In genomic region chr2:181140414-181140813, GRCh38 we compare ENCODE assay signal across 14 cellular contexts.
DNase-seq lines count a peak whose midpoint lies in the region; ATAC-seq and TF ChIP-seq lines count a peak whose summit lies in the region.
"Had no signal": no experiment of that assay in that cellular context is flagged by ENCODE, and none has a peak within 500 bp of the region (broad histone marks: within the 10 kb centered on the region; RNA-seq: fewer than 3 reads in every experiment).

No MANE protein-coding gene starts in this region.

- H3K4me3 Mint-ChIP-seq in activated naive CD8-positive, alpha-beta T cell: peak overlapping the region; percentile 84
- H3K4me3 Mint-ChIP-seq in activated naive CD8-positive, alpha-beta T cell treated with anti-CD3 and anti-CD28 coated beads, Interleukin-2, amount 50 U/mL, for 24 hours: no peak overlapping the region
- H3K4me3 Mint-ChIP-seq in stimulated activated effector memory CD8-positive, alpha-beta T cell treated with anti-CD3 and anti-CD28 coated beads, Interleukin-12 subunit alpha, Interleukin-12 subunit beta, amount 100 ng/mL, for 72 hours: peak overlapping the region; percentile 63
- H3K4me3 Mint-ChIP-seq: type B pancreatic cell had no signal

- no peak for DNase-seq in activated naive CD8-positive, alpha-beta T cell treated with anti-CD3 and anti-CD28 coated beads, Interleukin-2, amount 50 U/mL, for 24 hours
- peak; percentile 91 for DNase-seq in NCI-H1105 treated with DMSO at 0.1 percent for 48 hours (lab: John Stamatoyannopoulos, UW)
- DNase-seq in cardiac fibroblast (ENCODE audit: low read depth in 2 of 2): peak; percentile 57 to 87
- no peak for DNase-seq in stimulated activated effector memory CD8-positive, alpha-beta T cell treated with anti-CD3 and anti-CD28 coated beads, Interleukin-12 subunit alpha, Interleukin-12 subunit beta, amount 100 ng/mL, for 72 hours (ENCODE audit: low spot score in 2 of 2)
- no peak for DNase-seq in esophagus squamous epithelium (lab: John Stamatoyannopoulos, UW)
- DNase-seq in lower leg skin (ENCODE audit: low spot score in 2 of 2): no peak
- no peak for DNase-seq in NCI-H2196 treated with DMSO at 0.1 percent for 48 hours (lab: John Stamatoyannopoulos, UW; ENCODE audit: unreplicated experiment)
- DNase-seq: NCI-H226, SIG-M5 had no signal

- peaks cover 18% of the 10 kb centered on the region for H3K36me3 Mint-ChIP-seq in activated naive CD8-positive, alpha-beta T cell
- peaks cover 16% of the 10 kb centered on the region for H3K36me3 Mint-ChIP-seq in activated naive CD8-positive, alpha-beta T cell treated with anti-CD3 and anti-CD28 coated beads, Interleukin-2, amount 50 U/mL, for 24 hours (ENCODE audit: low read depth)
- peaks cover 7% of the 10 kb centered on the region for H3K36me3 Mint-ChIP-seq in stimulated activated effector memory CD8-positive, alpha-beta T cell treated with anti-CD3 and anti-CD28 coated beads, Interleukin-12 subunit alpha, Interleukin-12 subunit beta, amount 100 ng/mL, for 72 hours
- H3K36me3 Mint-ChIP-seq: type B pancreatic cell had no signal

- no peaks in the 10 kb centered on the region for H3K27me3 ChIP-seq in esophagus squamous epithelium
- H3K27me3 ChIP-seq: ascending aorta had no signal

- no peaks in the 10 kb centered on the region for H3K36me3 ChIP-seq in esophagus squamous epithelium
- H3K36me3 ChIP-seq: ascending aorta had no signal

- no peak overlapping the region for H3K27ac ChIP-seq in esophagus squamous epithelium
- H3K27ac ChIP-seq: ascending aorta, C4-2B had no signal

- TF ChIP-seq POLR2A in esophagus squamous epithelium (IDR thresholded peaks at IDR 0.05) (no peak), lower leg skin (IDR thresholded peaks at IDR 0.05) (no peak)

- peaks cover 0 to 7% (median 0%) of the 10 kb centered on the region in 3 donors for H3K4me1 ChIP-seq in esophagus squamous epithelium
- H3K4me1 ChIP-seq: ascending aorta had no signal

- H3K27me3 Mint-ChIP-seq in activated naive CD8-positive, alpha-beta T cell: no peaks in the 10 kb centered on the region
- no peaks in the 10 kb centered on the region for H3K27me3 Mint-ChIP-seq in activated naive CD8-positive, alpha-beta T cell treated with anti-CD3 and anti-CD28 coated beads, Interleukin-2, amount 50 U/mL, for 24 hours
- H3K27me3 Mint-ChIP-seq: type B pancreatic cell had no signal

- ATAC-seq in activated naive CD8-positive, alpha-beta T cell treated with anti-CD3 and anti-CD28 coated beads, Interleukin-2, amount 50 U/mL, for 24 hours: no peak
- ATAC-seq in stimulated activated effector memory CD8-positive, alpha-beta T cell treated with anti-CD3 and anti-CD28 coated beads, Interleukin-12 subunit alpha, Interleukin-12 subunit beta, amount 100 ng/mL, for 72 hours: no peak
- ATAC-seq: HepG2 had no signal

- H3K4me3 ChIP-seq in cardiac fibroblast (replicated peaks in 1 of 2; ENCODE audit: low read depth in 2 of 2, low read length in 2 of 2): no peak overlapping the region
- H3K4me3 ChIP-seq in esophagus squamous epithelium: no peak overlapping the region
- no peak overlapping the region for H3K4me3 ChIP-seq in lower leg skin (ENCODE audit: low read depth, poor library complexity, severe bottlenecking)
- H3K4me3 ChIP-seq: ascending aorta had no signal

- H3K27ac Mint-ChIP-seq in activated naive CD8-positive, alpha-beta T cell: peak overlapping the region; percentile 96
- H3K27ac Mint-ChIP-seq in activated naive CD8-positive, alpha-beta T cell treated with anti-CD3 and anti-CD28 coated beads, Interleukin-2, amount 50 U/mL, for 24 hours: no peak overlapping the region
- H3K27ac Mint-ChIP-seq in stimulated activated effector memory CD8-positive, alpha-beta T cell treated with anti-CD3 and anti-CD28 coated beads, Interleukin-12 subunit alpha, Interleukin-12 subunit beta, amount 100 ng/mL, for 72 hours: no peak overlapping the region
- H3K27ac Mint-ChIP-seq: type B pancreatic cell had no signal

- H3K4me1 Mint-ChIP-seq in activated naive CD8-positive, alpha-beta T cell (ENCODE audit: low read depth): peaks cover 75% of the 10 kb centered on the region
- peaks cover 65% of the 10 kb centered on the region for H3K4me1 Mint-ChIP-seq in activated naive CD8-positive, alpha-beta T cell treated with anti-CD3 and anti-CD28 coated beads, Interleukin-2, amount 50 U/mL, for 24 hours
- H3K4me1 Mint-ChIP-seq in stimulated activated effector memory CD8-positive, alpha-beta T cell treated with anti-CD3 and anti-CD28 coated beads, Interleukin-12 subunit alpha, Interleukin-12 subunit beta, amount 100 ng/mL, for 72 hours: peaks cover 58% of the 10 kb centered on the region

- no peaks in the 10 kb centered on the region for H3K9me3 ChIP-seq in esophagus squamous epithelium
- H3K9me3 ChIP-seq: ascending aorta had no signal

- H3K9me3 Mint-ChIP-seq in activated naive CD8-positive, alpha-beta T cell (ENCODE audit: low read depth): peaks cover 14% of the 10 kb centered on the region
- peaks cover 14% of the 10 kb centered on the region for H3K9me3 Mint-ChIP-seq in activated naive CD8-positive, alpha-beta T cell treated with anti-CD3 and anti-CD28 coated beads, Interleukin-2, amount 50 U/mL, for 24 hours
- H3K9me3 Mint-ChIP-seq in stimulated activated effector memory CD8-positive, alpha-beta T cell treated with anti-CD3 and anti-CD28 coated beads, Interleukin-12 subunit alpha, Interleukin-12 subunit beta, amount 100 ng/mL, for 72 hours: no peaks in the 10 kb centered on the region
- H3K9me3 Mint-ChIP-seq: type B pancreatic cell had no signal

- intact Hi-C loops in esophagus squamous epithelium (cut with DNase I) (no loop called here), lower leg skin (cut with DNase I; ENCODE audit: low total_unique reads) (no loop called here)

- TF ChIP-seq CTCF in cardiac fibroblast (IDR thresholded peaks at IDR 0.05; ENCODE audit: low read depth, low read length): no peak
- no peak for TF ChIP-seq CTCF in esophagus squamous epithelium (IDR thresholded peaks at IDR 0.05)
- TF ChIP-seq CTCF in lower leg skin (IDR thresholded peaks at IDR 0.05): no peak

- 25 to 29% methylated on average over 1 of the region's 1 CpG for WGBS in esophagus squamous epithelium, 2 donors
- 15 to 22% methylated on average over 1 of the region's 1 CpG for WGBS in lower leg skin, 2 donors

Comparison
In these comparisons a context has a peak if more than half of its experiments do, and no peak if none do; other contexts are left out.
1. DNase-seq: peak in NCI-H1105 treated with DMSO at 0.1 percent for 48 hours (single experiment) and cardiac fibroblast (2 of 2); none in activated naive CD8-positive, alpha-beta T cell treated with anti-CD3 and anti-CD28 coated beads, Interleukin-2, amount 50 U/mL, for 24 hours (single experiment), stimulated activated effector memory CD8-positive, alpha-beta T cell treated with anti-CD3 and anti-CD28 coated beads, Interleukin-12 subunit alpha, Interleukin-12 subunit beta, amount 100 ng/mL, for 72 hours (0 of 2), esophagus squamous epithelium (single experiment), lower leg skin (0 of 2) and NCI-H2196 treated with DMSO at 0.1 percent for 48 hours (single experiment).